In the genomic region with DNA sequence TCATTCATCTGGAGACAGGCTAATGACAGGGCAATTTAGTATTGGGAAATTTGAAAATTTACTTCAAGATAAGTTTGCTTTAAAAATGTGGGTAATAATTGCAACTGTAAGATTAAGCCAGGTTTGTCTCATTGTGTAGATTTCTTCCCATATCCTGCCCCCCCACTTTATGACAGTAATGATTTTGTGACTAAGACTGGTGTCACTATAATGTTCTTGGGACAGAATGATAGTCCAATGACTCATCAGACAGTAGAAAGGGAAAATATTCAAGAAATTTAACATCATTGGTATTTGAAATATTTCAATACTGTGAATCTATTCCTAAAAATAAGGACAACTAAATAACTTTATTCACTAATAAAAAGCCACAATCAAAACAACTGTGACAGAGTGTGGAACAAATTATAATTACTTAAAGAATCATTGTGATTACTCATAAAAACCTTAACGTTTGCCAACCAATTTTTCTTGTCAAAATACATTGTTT, we compare ENCODE assay signal across 11 cellular contexts. TPM values are rescaled to one million over a fixed set of nuclear protein-coding genes. Genes with fewer than 3 reads are reported as not detected.
DNase-seq lines count a peak whose midpoint lies in the region; ATAC-seq lines count a peak whose summit lies in the region.
"Had no signal": no experiment of that assay in that cellular context is flagged by ENCODE, and none has a peak within 500 bp of the region (broad histone marks: within the 10 kb centered on the region; RNA-seq: fewer than 3 reads in every experiment).

No MANE protein-coding gene starts in this region.

- DNase-seq in EH (ENCODE audit: low read depth) (peak; percentile 91), NCI-H460 (ENCODE audit: extremely low read depth, low read depth) (peak; percentile 56), dermis blood vessel endothelial cell (peak; percentile 63), putamen (ENCODE audit: low spot score) (peak; percentile 52)
- DNase-seq: body of pancreas, left ventricle myocardium inferior, NCI-H1694 treated with DMSO at 0.1 percent for 48 hours had no signal

- ATAC-seq in GM21360 (IDR thresholded peaks at IDR 0.05; ENCODE audit: unreplicated experiment) (no peak), GM18867 (IDR thresholded peaks at IDR 0.05; ENCODE audit: unreplicated experiment) (no peak), HG02798 (IDR thresholded peaks at IDR 0.05; ENCODE audit: poor library complexity, unreplicated experiment) (no peak)
- ATAC-seq: body of pancreas had no signal

RNA-seq across cellular contexts. Expression of gene FH, which starts 36.7 kb away (rescaled TPM):
- 164 and 172 TPM in 2 replicates for total RNA-seq in NCI-H460 (2014; rRNA removed; shearing (Covaris generic))
- polyA plus RNA-seq in NCI-H460 (2014; cell fraction: nucleus; rRNA removed): 175 and 225 TPM in 2 replicates
- 55.8 and 94.7 TPM in 2 replicates for total RNA-seq in dermis blood vessel endothelial cell

RNA-seq across cellular contexts. Expression of gene KMO, which starts 49.4 kb away (rescaled TPM):
- total RNA-seq in NCI-H460 (2014; rRNA removed; shearing (Covaris generic)): 0.17 and 0.35 TPM in 2 replicates
- 1.3 and 1.4 TPM in 2 replicates for polyA plus RNA-seq in NCI-H460 (2014; cell fraction: nucleus; rRNA removed)
- total RNA-seq in dermis blood vessel endothelial cell: not detected in 2 replicates
- total RNA-seq: G401, left ventricle myocardium inferior had no signal
